8 cellular contexts compared by ENCODE assay signal in the genomic region with DNA sequence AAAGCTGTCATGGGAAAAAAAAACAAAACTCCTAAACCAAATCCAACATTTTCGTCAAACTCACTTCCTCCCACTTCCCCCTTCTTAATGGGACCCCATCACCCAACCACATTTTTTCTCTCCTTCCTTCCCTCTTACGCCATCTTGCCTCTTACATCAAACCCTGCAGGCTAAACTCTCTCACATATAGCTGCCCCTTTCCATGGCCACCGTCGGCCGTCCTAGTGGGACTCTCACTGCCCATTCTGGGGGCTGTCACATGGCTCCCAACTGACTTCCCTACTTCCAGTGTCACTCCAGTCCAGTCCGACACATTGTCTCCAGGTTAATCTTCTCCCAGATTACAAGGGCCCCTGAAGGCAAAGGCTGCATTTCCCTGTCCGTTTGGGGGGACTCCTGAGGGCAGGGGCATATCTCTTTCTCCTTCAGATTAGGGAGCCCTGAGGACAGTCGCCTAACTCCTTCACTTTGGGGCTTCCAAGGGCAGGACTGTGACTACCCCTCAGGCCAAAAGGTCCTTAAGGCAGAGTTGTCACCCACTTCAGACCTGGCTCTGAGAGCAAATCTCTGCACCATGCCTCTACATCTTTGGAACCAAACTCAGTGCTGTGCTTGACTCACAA. TPM values are rescaled to one million over a fixed set of nuclear protein-coding genes. Genes with fewer than 3 reads are reported as not detected.
DNase-seq lines count a peak whose midpoint lies in the region; ATAC-seq lines count a peak whose summit lies in the region.

No MANE protein-coding gene starts in this region.

- peak; percentile 12 for ATAC-seq in HG03521 (IDR thresholded peaks at IDR 0.05; ENCODE audit: unreplicated experiment)
- ATAC-seq in memory B cell (ENCODE audit: low read depth), result no peak

- intact Hi-C loops in posterior vena cava (cut with DNase I), result no loop called here

- peak overlapping the region; percentile 99 for H3K4me3 Mint-ChIP-seq in activated naive CD8-positive, alpha-beta T cell treated with anti-CD3 and anti-CD28 coated beads for 36 hours
- H3K4me3 Mint-ChIP-seq in memory B cell, result peak overlapping the region; percentile 97

- no peaks in the 10 kb centered on the region for H3K27me3 Mint-ChIP-seq in activated naive CD8-positive, alpha-beta T cell treated with anti-CD3 and anti-CD28 coated beads for 36 hours
- no peaks in the 10 kb centered on the region for H3K27me3 Mint-ChIP-seq in memory B cell

- H3K4me3 ChIP-seq in GM08714 (ENCODE audit: low read length), result peak overlapping the region; percentile 67

- no peaks in the 10 kb centered on the region for H3K9me3 Mint-ChIP-seq in activated naive CD8-positive, alpha-beta T cell treated with anti-CD3 and anti-CD28 coated beads for 36 hours
- H3K9me3 Mint-ChIP-seq in memory B cell, result no peaks in the 10 kb centered on the region

- H3K27ac Mint-ChIP-seq in activated naive CD8-positive, alpha-beta T cell treated with anti-CD3 and anti-CD28 coated beads for 36 hours, result peak overlapping the region; percentile 94
- H3K27ac Mint-ChIP-seq in memory B cell, result peak overlapping the region; percentile 96

- H3K36me3 Mint-ChIP-seq in activated naive CD8-positive, alpha-beta T cell treated with anti-CD3 and anti-CD28 coated beads for 36 hours, result no peaks in the 10 kb centered on the region
- H3K36me3 Mint-ChIP-seq in memory B cell, result no peaks in the 10 kb centered on the region

- H3K4me1 Mint-ChIP-seq in activated naive CD8-positive, alpha-beta T cell treated with anti-CD3 and anti-CD28 coated beads for 36 hours, result peaks cover 29% of the 10 kb centered on the region
- H3K4me1 Mint-ChIP-seq in memory B cell, result peaks cover 24% of the 10 kb centered on the region

- no peak for DNase-seq in activated naive CD8-positive, alpha-beta T cell treated with anti-CD3 and anti-CD28 coated beads for 36 hours
- DNase-seq in memory B cell (ENCODE audit: low spot score in 2 of 2) (no peak), medulla oblongata (ENCODE audit: extremely low spot score) (no peak), posterior vena cava (ENCODE audit: low spot score) (no peak), epidermal melanocyte (ENCODE audit: insufficient read length, low spot score) (no peak), AG08396 (ENCODE audit: low spot score) (no peak)

RNA-seq across cellular contexts. Expression of gene UBXN11, which starts 0.7 kb away (rescaled TPM):
- total RNA-seq in activated naive CD8-positive, alpha-beta T cell treated with anti-CD3 and anti-CD28 coated beads for 36 hours, result 10 to 100 TPM; 30.5 to 31.7 TPM
- total RNA-seq in posterior vena cava, result 10 to 100 TPM; 12.2 to 17.1 TPM

RNA-seq across cellular contexts. Expression of gene CD52, which starts 12.0 kb away (rescaled TPM):
- total RNA-seq in activated naive CD8-positive, alpha-beta T cell treated with anti-CD3 and anti-CD28 coated beads for 36 hours, result 100 to 1,000 TPM; 263 to 278 TPM
- total RNA-seq in posterior vena cava, result 10 to 100 TPM in 1 of 2 donors, 1 to 10 TPM in 1; 7.0 to 16.1 TPM

RNA-seq across cellular contexts. Expression of gene SH3BGRL3, which starts 25.9 kb away (rescaled TPM):
- 100 to 1,000 TPM; 292 to 295 TPM for total RNA-seq in activated naive CD8-positive, alpha-beta T cell treated with anti-CD3 and anti-CD28 coated beads for 36 hours
- total RNA-seq in posterior vena cava, result 100 to 1,000 TPM; 163 to 190 TPM

RNA-seq across cellular contexts. Expression of gene CRYBG2, which starts 48.2 kb away (rescaled TPM):
- 1 to 10 TPM; 4.9 to 5.1 TPM for total RNA-seq in activated naive CD8-positive, alpha-beta T cell treated with anti-CD3 and anti-CD28 coated beads for 36 hours
- total RNA-seq in posterior vena cava, result under 1 TPM in 1 of 2 donors, not detected in 1; 0.52 TPM

Comparison
In these comparisons a context has a peak if more than half of its experiments do, and no peak if none do; other contexts are left out.
1. RNA of gene CD52, which starts 12.0 kb away (total RNA-seq): 263 to 278 TPM in activated naive CD8-positive, alpha-beta T cell treated with anti-CD3 and anti-CD28 coated beads for 36 hours; 7.0 to 16.1 TPM in posterior vena cava; every median in the first group is over 10 times any median in the second.